In the genomic region with DNA sequence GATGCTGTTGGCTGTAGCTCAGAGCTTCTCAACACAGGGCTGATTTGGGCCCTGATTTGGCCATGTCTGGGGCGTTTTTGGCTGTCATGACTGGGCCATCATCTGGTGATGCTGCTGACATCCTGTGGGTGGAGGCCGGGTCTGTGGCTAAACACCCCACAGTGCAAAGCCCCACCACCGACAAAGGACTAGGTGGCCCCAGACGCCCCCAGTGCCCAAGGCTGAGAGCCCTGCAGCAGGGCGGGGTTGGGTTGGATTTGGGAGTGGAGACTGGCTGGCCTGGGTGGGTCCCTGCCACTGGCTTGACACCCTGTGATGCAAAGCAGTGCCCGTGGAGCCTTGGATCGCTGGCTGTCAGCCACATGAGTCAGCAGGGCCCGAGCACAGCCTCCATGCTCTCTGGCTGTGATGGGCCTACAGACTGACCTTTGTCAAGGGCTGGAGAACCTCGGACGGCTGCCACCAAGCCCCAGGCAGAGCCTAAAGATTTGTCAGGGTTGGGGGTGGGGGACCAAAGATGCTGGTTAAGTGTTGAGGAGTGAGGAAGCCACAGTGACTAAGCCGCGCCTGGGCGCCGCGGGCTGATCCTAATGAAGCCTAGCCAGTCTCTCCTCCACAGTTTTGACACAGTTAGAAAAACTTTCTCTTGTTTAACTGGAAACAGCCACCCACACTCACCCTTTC, we compare ENCODE assay signal across 9 cellular contexts. TPM values are rescaled to one million over a fixed set of nuclear protein-coding genes. Genes with fewer than 3 reads are reported as not detected.
DNase-seq lines count a peak whose midpoint lies in the region; ATAC-seq and TF ChIP-seq lines count a peak whose summit lies in the region.
"Had no signal": no experiment of that assay in that cellular context is flagged by ENCODE, and none has a peak within 500 bp of the region (broad histone marks: within the 10 kb centered on the region; RNA-seq: fewer than 3 reads in every experiment).

No MANE protein-coding gene starts in this region.

- H3K27ac Mint-ChIP-seq in nephron: peak overlapping the region in 2 of 3 experiments; percentile 68 to 88

- POLR2A ChIA-PET in AG04450 (lab: Yijun Ruan, JAX): no interaction called here
- POLR2A ChIA-PET in PC-9 (lab: Charles Lee; ENCODE audit: unreplicated experiment): no interaction called here

- no peaks in the 10 kb centered on the region for H3K36me3 Mint-ChIP-seq in nephron (ENCODE audit: low read depth)

- H3K4me3 ChIP-seq in AG04450 (ENCODE audit: low read depth, low read length): no peak overlapping the region
- H3K4me3 ChIP-seq in PC-9: no peak overlapping the region

- no peaks in the 10 kb centered on the region for H3K9me3 Mint-ChIP-seq in nephron

- H3K79me2 ChIP-seq in PC-9 (ENCODE audit: low read depth): no peaks in the 10 kb centered on the region

- H3K4me2 ChIP-seq in PC-9: peak overlapping the region; percentile 53

- CTCF ChIA-PET in AG04450 (lab: Charles Lee): no interaction called here
- CTCF ChIA-PET in PC-9 (lab: Charles Lee): no interaction called here

- peak overlapping the region; percentile 21 for H3K27ac ChIP-seq in AG04450 (ENCODE audit: low read depth, low read length)
- 0 out of 2 replicates have a peak overlapping the region, but pooled peaks have one; percentile 40 for H3K27ac ChIP-seq in PC-9

- no peak overlapping the region for H2AFZ ChIP-seq in PC-9

- DNase-seq in AG04450 (ENCODE audit: low read depth, low spot score): no peak
- peak; percentile 5 to 71 for DNase-seq in PC-9
- DNase-seq in fibroblast of the conjunctiva (ENCODE audit: low read depth): peak; percentile 84
- no peak for DNase-seq in stimulated activated CD4-positive, alpha-beta T cell treated with anti-CD3 and anti-CD28 coated beads, Interleukin-4, amount 100 ng/mL, for 1 hour
- DNase-seq in NCI-H82 (lab: John Stamatoyannopoulos, UW): no peak
- no peak for DNase-seq in stimulated activated CD4-positive, alpha-beta T cell treated with anti-CD3 and anti-CD28 coated beads, Interleukin-4, amount 100 ng/mL, for 24 hours
- DNase-seq: NCI-H524 had no signal

- H3F3A ChIP-seq in PC-9 (ENCODE audit: insufficient read depth, low read depth): peaks cover 8% of the 10 kb centered on the region

- peaks cover 23% of the 10 kb centered on the region for H3K4me1 Mint-ChIP-seq in nephron

- H3K4me1 ChIP-seq in PC-9 (replicated peaks; ENCODE audit: insufficient read depth): peaks cover 8% of the 10 kb centered on the region

- no peaks in the 10 kb centered on the region for H4K20me1 ChIP-seq in PC-9 (ENCODE audit: insufficient read depth)

- no peak for ATAC-seq in HG03108 (IDR thresholded peaks at IDR 0.05; ENCODE audit: unreplicated experiment)

- BruUV-seq in PC-9 (replicated peaks; lab: Mats Ljungman, UMichigan): no TSS peak

- TF ChIP-seq CTCF in AG04450 (IDR thresholded peaks at IDR 0.05; ENCODE audit: low read depth, low read length): no peak
- TF ChIP-seq CTCF in PC-9 (conservative IDR thresholded peaks at IDR 0.05): no peak
- no peak for TF ChIP-seq CTCF in nephron (IDR thresholded peaks at IDR 0.05; ENCODE audit: unreplicated experiment in 3 of 3)

- intact Hi-C loops in PC-9 (cut with micrococcal nuclease; ENCODE audit: unreplicated experiment): no loop called here

- H3K9me3 ChIP-seq in AG04450 (ENCODE audit: control insufficient read depth, insufficient read depth, low read length) (no peaks in the 10 kb centered on the region), PC-9 (ENCODE audit: insufficient read depth, low read depth) (no peaks in the 10 kb centered on the region)

- no peak overlapping the region for H3K4me3 Mint-ChIP-seq in nephron

- H3K27me3 ChIP-seq in AG04450 (ENCODE audit: control insufficient read depth, insufficient read depth, low read length) (peaks cover 6% of the 10 kb centered on the region), PC-9 (ENCODE audit: insufficient read depth, low read depth) (no peaks in the 10 kb centered on the region)

- no peaks in the 10 kb centered on the region for H3K36me3 ChIP-seq in PC-9 (ENCODE audit: low read depth)

- H3K27me3 Mint-ChIP-seq in nephron (ENCODE audit: low read depth): peaks cover 17% of the 10 kb centered on the region

- no peaks in the 10 kb centered on the region for H3K9me2 ChIP-seq in PC-9 (ENCODE audit: insufficient read depth)

RNA-seq across cellular contexts. Expression of a gene that starts 28.3 kb away (rescaled TPM):
- 26.3 and 30.0 TPM in 2 replicates for polyA plus RNA-seq in AG04450 (2011; rRNA removed)
- polyA minus RNA-seq in AG04450 (2011; rRNA and poly(A)+ RNA removed): 3.5 and 4.2 TPM in 2 replicates
- not detected in 2 replicates for total RNA-seq in PC-9 (2021)

Comparison
In these comparisons a context has a peak if more than half of its experiments do, and no peak if none do; other contexts are left out.
1. DNase-seq: peak in PC-9 (2 of 2) and fibroblast of the conjunctiva (single experiment); none in AG04450 (single experiment), stimulated activated CD4-positive, alpha-beta T cell treated with anti-CD3 and anti-CD28 coated beads, Interleukin-4, amount 100 ng/mL, for 1 hour (single experiment), NCI-H82 (single experiment) and stimulated activated CD4-positive, alpha-beta T cell treated with anti-CD3 and anti-CD28 coated beads, Interleukin-4, amount 100 ng/mL, for 24 hours (single experiment).